In genomic region chr9:86534572-86535258, GRCh38 we compare ENCODE assay signal across 21 cellular contexts.
DNase-seq lines count a peak whose midpoint lies in the region; ATAC-seq and TF ChIP-seq lines count a peak whose summit lies in the region.
"Had no signal": no experiment of that assay in that cellular context is flagged by ENCODE, and none has a peak within 500 bp of the region (broad histone marks: within the 10 kb centered on the region; RNA-seq: fewer than 3 reads in every experiment).

No MANE protein-coding gene starts in this region.

- H3K27ac ChIP-seq in SK-N-MC, result peak overlapping the region; percentile 100
- H3K27ac ChIP-seq in gastrocnemius medialis, result peak overlapping the region in 3 of 4 donors; percentile 18 to 46 (median 45)
- no peak overlapping the region for H3K27ac ChIP-seq in tibial artery
- H3K27ac ChIP-seq: hepatocyte, neutrophil, suprapubic skin had no signal

- in situ Hi-C loops in gastrocnemius medialis (cut with MboI; ENCODE audit: low sequenced_read_pairs in 4 of 4), result no loop called here

- H3K36me3 ChIP-seq in SK-N-MC (ENCODE audit: insufficient read depth, low read length) (peaks cover 26% of the 10 kb centered on the region), gastrocnemius medialis (no peaks in the 10 kb centered on the region), tibial artery (no peaks in the 10 kb centered on the region)
- H3K36me3 ChIP-seq: neutrophil, suprapubic skin had no signal

- no peak for TF ChIP-seq POLR2A in gastrocnemius medialis (IDR thresholded peaks at IDR 0.05)

- intact Hi-C loops in gastrocnemius medialis (cut with DNase I; ENCODE audit: low total_unique reads), result no loop called here
- intact Hi-C loops in tibial artery (cut with DNase I; ENCODE audit: low total_unique reads), result no loop called here

- H3K9ac ChIP-seq in SK-N-MC (ENCODE audit: insufficient read length), result peak overlapping the region; percentile 71

- H3K4me3 ChIP-seq in SK-N-MC (peak overlapping the region; percentile 60), foreskin fibroblast (ENCODE audit: low read depth in 1 of 2, low read length in 2 of 2) (no peak overlapping the region), gastrocnemius medialis (no peak overlapping the region), tibial artery (no peak overlapping the region)
- H3K4me3 ChIP-seq: hepatocyte, suprapubic skin had no signal

- peak; percentile 70 to 73 for ATAC-seq in gastrocnemius medialis

- H3K9me3 ChIP-seq in SK-N-MC (ENCODE audit: low read depth, low read length) (peaks cover 18% of the 10 kb centered on the region; the same call in 1 of the 2 replicates), gastrocnemius medialis (no peaks in the 10 kb centered on the region), tibial artery (no peaks in the 10 kb centered on the region)
- H3K9me3 ChIP-seq: neutrophil, suprapubic skin had no signal

- H3K27me3 ChIP-seq in gastrocnemius medialis, result no peaks in the 10 kb centered on the region
- H3K27me3 ChIP-seq in tibial artery, result no peaks in the 10 kb centered on the region
- H3K27me3 ChIP-seq: hepatocyte, neutrophil, suprapubic skin had no signal

- H3K4me1 ChIP-seq in gastrocnemius medialis (no peaks in the 10 kb centered on the region), tibial artery (no peaks in the 10 kb centered on the region)

- TF ChIP-seq CTCF in foreskin fibroblast (IDR thresholded peaks at IDR 0.05; ENCODE audit: low read depth, low read length) (no peak), gastrocnemius medialis (IDR thresholded peaks at IDR 0.05 in 4 of 5, conservative IDR thresholded peaks at IDR 0.05 in 1 of 5) (no peak), tibial artery (IDR thresholded peaks at IDR 0.05) (no peak)

- peak; percentile 77 for DNase-seq in AG20443 (ENCODE audit: low spot score)
- DNase-seq in SK-N-MC (ENCODE audit: low read depth, low spot score), result peak; percentile 87
- DNase-seq in foreskin fibroblast, result peak; percentile 81 to 90
- no peak for DNase-seq in gastrocnemius medialis
- DNase-seq in activated CD8-positive, alpha-beta memory T cell treated with anti-CD3 and anti-CD28 coated beads, Interleukin-2, amount 50 U/mL, for 4 hours, result no peak
- no peak for DNase-seq in globus pallidus (ENCODE audit: low spot score)
- no peak for DNase-seq in tibial artery
- DNase-seq in kidney glomerular epithelial cell (lab: John Stamatoyannopoulos, UW), result no peak
- DNase-seq: activated CD4-positive, alpha-beta T cell treated with anti-CD3 and anti-CD28 coated beads, Interleukin-2, amount 10 ng/mL, durations not matched to agents 7 days and 5 days; activated naive CD4-positive, alpha-beta T cell treated with Interleukin-2 at 50 U/mL for 16 hours; activated T-cell treated with anti-CD3 and anti-CD28 coated beads for 4 hours; dermis blood vessel endothelial cell; H9; NCI-H1092 treated with DMSO at 0.1 percent for 48 hours; NCI-H526; small intestine; stimulated activated CD4-positive, alpha-beta T cell treated with anti-CD3 and anti-CD28 coated beads, Interleukin-4, amount 100 ng/mL, for 4 hours; stimulated activated CD8-positive, alpha-beta memory T cell treated with anti-CD3 and anti-CD28 coated beads, Interleukin-4, amount 100 ng/mL, for 48 hours had no signal

Comparison
In these comparisons a context has a peak if more than half of its experiments do, and no peak if none do; other contexts are left out.
1. DNase-seq: peak in AG20443 (single experiment), SK-N-MC (single experiment) and foreskin fibroblast (2 of 2); none in gastrocnemius medialis (0 of 2), activated CD8-positive, alpha-beta memory T cell treated with anti-CD3 and anti-CD28 coated beads, Interleukin-2, amount 50 U/mL, for 4 hours (single experiment), globus pallidus (single experiment), tibial artery (0 of 2) and kidney glomerular epithelial cell (single experiment).
2. H3K27ac ChIP-seq: peak in SK-N-MC (single experiment) and gastrocnemius medialis (3 of 4); none in tibial artery (0 of 2).